In genomic region chr2:238581126-238581525, GRCh38 we compare ENCODE assay signal across 23 cellular contexts.
"Had no signal": no experiment of that assay in that cellular context is flagged by ENCODE, and none has a peak within 500 bp of the region (broad histone marks: within the 10 kb centered on the region; RNA-seq: fewer than 3 reads in every experiment).

No MANE protein-coding gene starts in this region.

- H3K4me3 ChIP-seq: left lung, lower lobe of right lung, pancreas, right atrium auricular region, right lobe of liver, skin epidermis, suprapubic skin, thoracic aorta, tibial artery, upper lobe of right lung had no signal

- DNase-seq: hippocampal formation; immature natural killer cell; left colon; left lung; lower lobe of right lung; mammary epithelial cell; mesenchymal stem cell; naive thymus-derived CD8-positive, alpha-beta T cell; nucleus accumbens; pancreas; stimulated activated CD4-positive, alpha-beta T cell treated with anti-CD3 and anti-CD28 coated beads, Interleukin-12 subunit alpha, Interleukin-12 subunit beta, amount 100 ng/mL, for 4 hours; stimulated activated CD4-positive, alpha-beta T cell treated with anti-CD3 and anti-CD28 coated beads, Interleukin-15, amount 100 ng/mL, for 24 hours; stimulated activated CD4-positive, alpha-beta T cell treated with anti-CD3 and anti-CD28 coated beads, Interleukin-4, amount 100 ng/mL, for 24 hours; stimulated activated naive CD4-positive, alpha-beta T cell; trophoblast cell had no signal

- H3K36me3 ChIP-seq: left lung, lower lobe of right lung, pancreas, right atrium auricular region, right lobe of liver, suprapubic skin, thoracic aorta, tibial artery, upper lobe of right lung had no signal

- H3K4me1 ChIP-seq: left lung, lower lobe of right lung, pancreas, right atrium auricular region, right lobe of liver, suprapubic skin, tibial artery, upper lobe of right lung had no signal

- ATAC-seq: left colon; left lung; naive thymus-derived CD8-positive, alpha-beta T cell; pancreas; right lobe of liver; stimulated activated effector memory CD8-positive, alpha-beta T cell treated with anti-CD3 and anti-CD28 coated beads, Interleukin-12 subunit alpha, Interleukin-12 subunit beta, amount 100 ng/mL, for 72 hours; upper lobe of right lung had no signal

- H3K9me3 ChIP-seq: left lung, lower lobe of right lung, pancreas, right lobe of liver, suprapubic skin, upper lobe of right lung had no signal

- H3K27ac ChIP-seq: left lung, lower lobe of right lung, pancreas, right atrium auricular region, right lobe of liver, suprapubic skin, thoracic aorta, tibial artery, upper lobe of right lung had no signal

- H3K27me3 ChIP-seq: pancreas, right atrium auricular region, right lobe of liver, suprapubic skin, upper lobe of right lung had no signal
